In genomic region chr13:111658150-111659100, GRCh38 we compare ENCODE assay signal across 1 cellular context.
TF ChIP-seq lines count a peak whose summit lies in the region.

No MANE protein-coding gene starts in this region.

TF ChIP-seq in GM23338, 12 proteins besides CTCF, POLR2A, EP300 and RAD21 (continued from another document):
- TF ChIP-seq, protein P1, sequence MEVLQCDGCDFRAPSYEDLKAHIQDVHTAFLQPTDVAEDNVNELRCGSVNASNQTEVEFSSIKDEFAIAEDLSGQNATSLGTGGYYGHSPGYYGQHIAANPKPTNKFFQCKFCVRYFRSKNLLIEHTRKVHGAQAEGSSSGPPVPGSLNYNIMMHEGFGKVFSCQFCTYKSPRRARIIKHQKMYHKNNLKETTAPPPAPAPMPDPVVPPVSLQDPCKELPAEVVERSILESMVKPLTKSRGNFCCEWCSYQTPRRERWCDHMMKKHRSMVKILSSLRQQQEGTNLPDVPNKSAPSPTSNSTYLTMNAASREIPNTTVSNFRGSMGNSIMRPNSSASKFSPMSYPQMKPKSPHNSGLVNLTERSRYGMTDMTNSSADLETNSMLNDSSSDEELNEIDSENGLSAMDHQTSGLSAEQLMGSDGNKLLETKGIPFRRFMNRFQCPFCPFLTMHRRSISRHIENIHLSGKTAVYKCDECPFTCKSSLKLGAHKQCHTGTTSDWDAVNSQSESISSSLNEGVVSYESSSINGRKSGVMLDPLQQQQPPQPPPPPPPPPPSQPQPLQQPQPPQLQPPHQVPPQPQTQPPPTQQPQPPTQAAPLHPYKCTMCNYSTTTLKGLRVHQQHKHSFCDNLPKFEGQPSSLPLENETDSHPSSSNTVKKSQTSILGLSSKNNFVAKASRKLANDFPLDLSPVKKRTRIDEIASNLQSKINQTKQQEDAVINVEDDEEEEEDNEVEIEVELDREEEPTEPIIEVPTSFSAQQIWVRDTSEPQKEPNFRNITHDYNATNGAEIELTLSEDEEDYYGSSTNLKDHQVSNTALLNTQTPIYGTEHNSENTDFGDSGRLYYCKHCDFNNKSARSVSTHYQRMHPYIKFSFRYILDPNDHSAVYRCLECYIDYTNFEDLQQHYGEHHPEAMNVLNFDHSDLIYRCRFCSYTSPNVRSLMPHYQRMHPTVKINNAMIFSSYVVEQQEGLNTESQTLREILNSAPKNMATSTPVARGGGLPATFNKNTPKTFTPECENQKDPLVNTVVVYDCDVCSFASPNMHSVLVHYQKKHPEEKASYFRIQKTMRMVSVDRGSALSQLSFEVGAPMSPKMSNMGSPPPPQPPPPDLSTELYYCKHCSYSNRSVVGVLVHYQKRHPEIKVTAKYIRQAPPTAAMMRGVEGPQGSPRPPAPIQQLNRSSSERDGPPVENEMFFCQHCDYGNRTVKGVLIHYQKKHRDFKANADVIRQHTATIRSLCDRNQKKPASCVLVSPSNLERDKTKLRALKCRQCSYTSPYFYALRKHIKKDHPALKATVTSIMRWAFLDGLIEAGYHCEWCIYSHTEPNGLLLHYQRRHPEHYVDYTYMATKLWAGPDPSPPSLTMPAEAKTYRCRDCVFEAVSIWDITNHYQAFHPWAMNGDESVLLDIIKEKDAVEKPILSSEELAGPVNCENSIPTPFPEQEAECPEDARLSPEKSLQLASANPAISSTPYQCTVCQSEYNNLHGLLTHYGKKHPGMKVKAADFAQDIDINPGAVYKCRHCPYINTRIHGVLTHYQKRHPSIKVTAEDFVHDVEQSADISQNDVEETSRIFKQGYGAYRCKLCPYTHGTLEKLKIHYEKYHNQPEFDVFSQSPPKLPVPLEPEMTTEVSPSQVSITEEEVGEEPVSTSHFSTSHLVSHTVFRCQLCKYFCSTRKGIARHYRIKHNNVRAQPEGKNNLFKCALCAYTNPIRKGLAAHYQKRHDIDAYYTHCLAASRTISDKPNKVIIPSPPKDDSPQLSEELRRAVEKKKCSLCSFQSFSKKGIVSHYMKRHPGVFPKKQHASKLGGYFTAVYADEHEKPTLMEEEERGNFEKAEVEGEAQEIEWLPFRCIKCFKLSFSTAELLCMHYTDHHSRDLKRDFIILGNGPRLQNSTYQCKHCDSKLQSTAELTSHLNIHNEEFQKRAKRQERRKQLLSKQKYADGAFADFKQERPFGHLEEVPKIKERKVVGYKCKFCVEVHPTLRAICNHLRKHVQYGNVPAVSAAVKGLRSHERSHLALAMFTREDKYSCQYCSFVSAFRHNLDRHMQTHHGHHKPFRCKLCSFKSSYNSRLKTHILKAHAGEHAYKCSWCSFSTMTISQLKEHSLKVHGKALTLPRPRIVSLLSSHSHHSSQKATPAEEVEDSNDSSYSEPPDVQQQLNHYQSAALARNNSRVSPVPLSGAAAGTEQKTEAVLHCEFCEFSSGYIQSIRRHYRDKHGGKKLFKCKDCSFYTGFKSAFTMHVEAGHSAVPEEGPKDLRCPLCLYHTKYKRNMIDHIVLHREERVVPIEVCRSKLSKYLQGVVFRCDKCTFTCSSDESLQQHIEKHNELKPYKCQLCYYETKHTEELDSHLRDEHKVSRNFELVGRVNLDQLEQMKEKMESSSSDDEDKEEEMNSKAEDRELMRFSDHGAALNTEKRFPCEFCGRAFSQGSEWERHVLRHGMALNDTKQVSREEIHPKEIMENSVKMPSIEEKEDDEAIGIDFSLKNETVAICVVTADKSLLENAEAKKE (CRISPR knock-in tag; IDR thresholded peaks at IDR 0.05) = no peak
- no peak for TF ChIP-seq EZH2 (IDR thresholded peaks at IDR 0.05; ENCODE audit: low read depth, unreplicated experiment)
